ENCODE assay signal across 5 cellular contexts in genomic region chr21:44685050-44685449, GRCh38. TPM values are rescaled to one million over a fixed set of nuclear protein-coding genes. Genes with fewer than 3 reads are reported as not detected.
"Had no signal": no experiment of that assay in that cellular context is flagged by ENCODE, and none has a peak within 500 bp of the region (broad histone marks: within the 10 kb centered on the region; RNA-seq: fewer than 3 reads in every experiment).

No MANE protein-coding gene starts in this region.

RNA-seq across cellular contexts. Expression of gene KRTAP12-1, which starts 3.1 kb away (rescaled TPM):
- total RNA-seq: GM23248, H4, HT-29, IMR-90 had no signal
- polyA plus RNA-seq: GM23248, IMR-90 had no signal

RNA-seq across cellular contexts. Expression of gene KRTAP10-12, which starts 11.9 kb away (rescaled TPM):
- total RNA-seq: GM23248, H4, H7, HT-29, IMR-90 had no signal
- polyA plus RNA-seq: GM23248, IMR-90 had no signal

RNA-seq across cellular contexts. Expression of gene KRTAP12-2, which starts 18.3 kb away (rescaled TPM):
- total RNA-seq: GM23248, H4, H7, HT-29, IMR-90 had no signal
- polyA plus RNA-seq: GM23248, IMR-90 had no signal

RNA-seq across cellular contexts. Expression of gene TSPEAR, which starts 26.3 kb away (rescaled TPM):
- total RNA-seq: GM23248, HT-29, IMR-90 had no signal
- polyA plus RNA-seq: GM23248, IMR-90 had no signal

RNA-seq across cellular contexts. Expression of gene KRTAP12-3, which starts 27.3 kb away (rescaled TPM):
- total RNA-seq: GM23248, H4, H7, HT-29, IMR-90 had no signal
- polyA plus RNA-seq: GM23248, IMR-90 had no signal
